In the genomic region with DNA sequence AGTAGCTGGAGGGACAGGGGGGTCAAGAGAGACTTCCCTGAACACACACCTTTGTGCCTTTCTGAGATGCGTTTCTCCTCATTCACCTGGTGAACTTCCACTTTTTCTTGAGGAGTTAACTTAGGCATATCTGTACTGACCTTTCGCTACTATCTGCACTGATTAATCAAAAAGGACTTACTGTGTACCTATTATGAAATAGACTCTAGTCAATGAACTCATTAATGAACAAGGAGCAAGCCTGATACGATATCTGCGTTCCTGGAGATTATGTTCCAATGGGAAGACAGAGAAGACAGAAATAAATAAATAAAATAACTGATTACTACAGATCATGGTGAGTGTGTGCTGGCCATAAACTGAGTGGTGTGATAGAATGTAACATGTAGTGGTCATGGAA, we compare ENCODE assay signal across 28 cellular contexts.
"Had no signal": no experiment of that assay in that cellular context is flagged by ENCODE, and none has a peak within 500 bp of the region (broad histone marks: within the 10 kb centered on the region; RNA-seq: fewer than 3 reads in every experiment).

No MANE protein-coding gene starts in this region.

- H3K27me3 ChIP-seq: colonic mucosa, esophagus muscularis mucosa, heart right ventricle, left lung, right atrium auricular region, tibial nerve, upper lobe of right lung, uterus had no signal

- H3K4me3 ChIP-seq: colonic mucosa, esophagus muscularis mucosa, heart right ventricle, left lung, prostate gland, right atrium auricular region, thoracic aorta, tibial nerve, upper lobe of right lung, uterus had no signal

- H3K27ac ChIP-seq: colonic mucosa, heart right ventricle, left lung, prostate gland, right atrium auricular region, thoracic aorta, tibial nerve, upper lobe of right lung, uterus had no signal

- H3K27ac Mint-ChIP-seq: nephron progenitor cell; stimulated activated effector memory CD8-positive, alpha-beta T cell treated with anti-CD3 and anti-CD28 coated beads, Interleukin-12 subunit alpha, Interleukin-12 subunit beta, amount 100 ng/mL, for 72 hours; stimulated activated naive CD8-positive, alpha-beta T cell treated with anti-CD3 and anti-CD28 coated beads, Interleukin-15, Interleukin-2, amounts not matched to agents 100 ng/mL and 50 ng/mL, for 24 hours had no signal

- DNase-seq: colonic mucosa; dermis blood vessel endothelial cell; effector memory CD4-positive, alpha-beta T cell; foreskin melanocyte; glutamatergic neuron; heart right ventricle; hippocampal formation; left cardiac atrium; left lung; mesenchymal stem cell; midbrain; naive thymus-derived CD4-positive, alpha-beta T cell; nephron progenitor cell; nucleus accumbens; stimulated activated CD4-positive, alpha-beta T cell treated with anti-CD3 and anti-CD28 coated beads, Interleukin-2, amount 100 ng/mL, for 24 hours; stimulated activated CD4-positive, alpha-beta T cell treated with anti-CD3 and anti-CD28 coated beads, Interleukin-4, amount 100 ng/mL, for 24 hours; upper lobe of right lung; uterus had no signal

- H3K4me3 Mint-ChIP-seq: naive thymus-derived CD4-positive, alpha-beta T cell; nephron progenitor cell; stimulated activated effector memory CD8-positive, alpha-beta T cell treated with anti-CD3 and anti-CD28 coated beads, Interleukin-12 subunit alpha, Interleukin-12 subunit beta, amount 100 ng/mL, for 72 hours; stimulated activated naive CD8-positive, alpha-beta T cell treated with anti-CD3 and anti-CD28 coated beads, Interleukin-15, Interleukin-2, amounts not matched to agents 100 ng/mL and 50 ng/mL, for 24 hours had no signal

- H3K9me3 ChIP-seq: colonic mucosa, esophagus muscularis mucosa, heart right ventricle, left lung, prostate gland, right atrium auricular region, thoracic aorta, tibial nerve, upper lobe of right lung, uterus had no signal

- H3K27me3 Mint-ChIP-seq: naive thymus-derived CD4-positive, alpha-beta T cell; stimulated activated naive CD8-positive, alpha-beta T cell treated with anti-CD3 and anti-CD28 coated beads, Interleukin-15, Interleukin-2, amounts not matched to agents 100 ng/mL and 50 ng/mL, for 24 hours had no signal

- H3K9me3 Mint-ChIP-seq: stimulated activated effector memory CD8-positive, alpha-beta T cell treated with anti-CD3 and anti-CD28 coated beads, Interleukin-12 subunit alpha, Interleukin-12 subunit beta, amount 100 ng/mL, for 72 hours; stimulated activated naive CD8-positive, alpha-beta T cell treated with anti-CD3 and anti-CD28 coated beads, Interleukin-15, Interleukin-2, amounts not matched to agents 100 ng/mL and 50 ng/mL, for 24 hours had no signal

- ATAC-seq: heart right ventricle; left cardiac atrium; left lung; naive thymus-derived CD4-positive, alpha-beta T cell; sciatic nerve; stimulated activated effector memory CD8-positive, alpha-beta T cell treated with anti-CD3 and anti-CD28 coated beads, Interleukin-12 subunit alpha, Interleukin-12 subunit beta, amount 100 ng/mL, for 72 hours; upper lobe of right lung had no signal

- H3K36me3 ChIP-seq: colonic mucosa, esophagus muscularis mucosa, heart right ventricle, left lung, prostate gland, right atrium auricular region, thoracic aorta, tibial nerve, upper lobe of right lung, uterus had no signal

- FAIRE-seq: endothelial cell of umbilical vein, islet of Langerhans had no signal
